In genomic region chr12:8697120-8697475, GRCh38 we compare ENCODE assay signal across 8 cellular contexts. TPM values are rescaled to one million over a fixed set of nuclear protein-coding genes. Genes with fewer than 3 reads are reported as not detected.
DNase-seq lines count a peak whose midpoint lies in the region; ATAC-seq and TF ChIP-seq lines count a peak whose summit lies in the region.

No MANE protein-coding gene starts in this region.

- peak overlapping the region; percentile 91 for H3K4me3 Mint-ChIP-seq in activated CD8-positive, alpha-beta T cell treated with anti-CD3 and anti-CD28 coated beads, Interleukin-2, amount 10 ng/mL, durations not matched to agents 7 days and 5 days

- no peaks in the 10 kb centered on the region for H3K36me3 ChIP-seq in ovary

- peak overlapping the region; percentile 81 for H3K4me3 ChIP-seq in ovary

- 0 to 1% (median 1%) methylated on average over 21 of the region's 21 CpGs for WGBS in ovary, 3 donors

- DNase-seq in Daoy (ENCODE audit: low read depth) (peak; percentile 46), M059J (ENCODE audit: low read depth) (peak; percentile 58), glomerular visceral epithelial cell (ENCODE audit: extremely low spot score) (peak; percentile 37), ovary (peak in 1 of 5 donors; percentile 57), SK-N-DZ (ENCODE audit: low spot score) (no peak), GM19238 (ENCODE audit: insufficient read length, low spot score) (no peak)
- DNase-seq in activated CD8-positive, alpha-beta T cell treated with anti-CD3 and anti-CD28 coated beads, Interleukin-2, amount 10 ng/mL, durations not matched to agents 7 days and 5 days = peak; percentile 37

- H3K27me3 Mint-ChIP-seq in activated CD8-positive, alpha-beta T cell treated with anti-CD3 and anti-CD28 coated beads, Interleukin-2, amount 10 ng/mL, durations not matched to agents 7 days and 5 days (ENCODE audit: low read depth) = peaks cover 24% of the 10 kb centered on the region

- intact Hi-C loops in ovary (cut with DNase I) = loop anchor here in 1 of 4 donors (10.0 kb wide), 1 partner anchor 1518 kb away; the partner anchor contains the start of gene GABARAPL1

- TF ChIP-seq EP300 in ovary (IDR thresholded peaks at IDR 0.05) = no peak

- peaks cover 4% of the 10 kb centered on the region for H3K36me3 Mint-ChIP-seq in activated CD8-positive, alpha-beta T cell treated with anti-CD3 and anti-CD28 coated beads, Interleukin-2, amount 10 ng/mL, durations not matched to agents 7 days and 5 days (ENCODE audit: low read depth)

- H3K4me1 ChIP-seq in ovary (ENCODE audit: insufficient read depth) = peaks cover 3% of the 10 kb centered on the region

- H3K9me3 Mint-ChIP-seq in activated CD8-positive, alpha-beta T cell treated with anti-CD3 and anti-CD28 coated beads, Interleukin-2, amount 10 ng/mL, durations not matched to agents 7 days and 5 days (ENCODE audit: insufficient read depth) = no peaks in the 10 kb centered on the region

- TF ChIP-seq POLR2A in ovary (IDR thresholded peaks at IDR 0.05) = peak; percentile 3

- no peaks in the 10 kb centered on the region for H3K27me3 ChIP-seq in ovary

- H3K9me3 ChIP-seq in ovary = no peaks in the 10 kb centered on the region

- CTCF ChIA-PET in activated CD8-positive, alpha-beta T cell treated with anti-CD3 and anti-CD28 coated beads, Interleukin-2, amount 10 ng/mL, durations not matched to agents 7 days and 5 days (lab: Charles Lee) = no interaction called here

- peaks cover 20% of the 10 kb centered on the region for H3K4me1 Mint-ChIP-seq in activated CD8-positive, alpha-beta T cell treated with anti-CD3 and anti-CD28 coated beads, Interleukin-2, amount 10 ng/mL, durations not matched to agents 7 days and 5 days (ENCODE audit: low read depth)

- peak overlapping the region; percentile 94 to 96 for H3K27ac ChIP-seq in ovary

- POLR2A ChIA-PET in activated CD8-positive, alpha-beta T cell treated with anti-CD3 and anti-CD28 coated beads, Interleukin-2, amount 10 ng/mL, durations not matched to agents 7 days and 5 days (lab: Charles Lee) = no interaction called here

- peak overlapping the region; percentile 46 for H3K27ac Mint-ChIP-seq in activated CD8-positive, alpha-beta T cell treated with anti-CD3 and anti-CD28 coated beads, Interleukin-2, amount 10 ng/mL, durations not matched to agents 7 days and 5 days

- ATAC-seq in GM21717 (IDR thresholded peaks at IDR 0.05; ENCODE audit: unreplicated experiment) = peak; percentile 29
- peak; percentile 25 for ATAC-seq in activated CD8-positive, alpha-beta T cell treated with anti-CD3 and anti-CD28 coated beads, Interleukin-2, amount 10 ng/mL, durations not matched to agents 7 days and 5 days

- no peak for TF ChIP-seq CTCF in ovary (IDR thresholded peaks at IDR 0.05)

RNA-seq across cellular contexts. Expression of gene RIMKLB, which starts 0.7 kb away (rescaled TPM):
- 21.3 and 22.3 TPM in 2 replicates for total RNA-seq in Daoy (2014; rRNA removed; shearing (Covaris generic))
- total RNA-seq in M059J (2014; rRNA removed; shearing (Covaris generic)) = 4.0 and 9.2 TPM in 2 replicates
- total RNA-seq in activated CD8-positive, alpha-beta T cell treated with anti-CD3 and anti-CD28 coated beads, Interleukin-2, amount 10 ng/mL, durations not matched to agents 7 days and 5 days = 1 to 10 TPM; 7.9 to 9.0 TPM
- total RNA-seq in ovary = 100 to 1,000 TPM in 1 of 7 donors, 10 to 100 TPM in 6; 32.3 to 118 (median 42.6) TPM
- polyA plus RNA-seq in ovary = 10 to 100 TPM; 36.0 to 50.9 TPM
- polyA plus RNA-seq in SK-N-DZ (2014; cell fraction: cytosol; rRNA removed) = 39.0 and 47.7 TPM in 2 replicates
- polyA plus RNA-seq in SK-N-DZ (2014; cell fraction: nucleus; rRNA removed) = 300 and 302 TPM in 2 replicates

RNA-seq across cellular contexts. Expression of gene MFAP5, which starts 34.5 kb away (rescaled TPM):
- total RNA-seq in Daoy (2014; rRNA removed; shearing (Covaris generic)) = 1.1 and 3.9 TPM in 2 replicates
- not detected in 2 replicates for total RNA-seq in M059J (2014; rRNA removed; shearing (Covaris generic))
- not detected for total RNA-seq in activated CD8-positive, alpha-beta T cell treated with anti-CD3 and anti-CD28 coated beads, Interleukin-2, amount 10 ng/mL, durations not matched to agents 7 days and 5 days
- 1 to 10 TPM in 2 of 7 donors, under 1 TPM in 3, not detected in 2; 0.35 to 7.5 (median 0.72) TPM for total RNA-seq in ovary
- polyA plus RNA-seq in ovary = 100 to 1,000 TPM in 1 of 2 donors, under 1 TPM in 1; 0.46 to 106 TPM
- not detected in 2 replicates for polyA plus RNA-seq in SK-N-DZ (2014; cell fraction: cytosol; rRNA removed)
- not detected in 2 replicates for polyA plus RNA-seq in SK-N-DZ (2014; cell fraction: nucleus; rRNA removed)

Comparison
In these comparisons a context has a peak if more than half of its experiments do, and no peak if none do; other contexts are left out.
1. DNase-seq: peak in Daoy (single experiment), M059J (single experiment), activated CD8-positive, alpha-beta T cell treated with anti-CD3 and anti-CD28 coated beads, Interleukin-2, amount 10 ng/mL, durations not matched to agents 7 days and 5 days (single experiment) and glomerular visceral epithelial cell (single experiment); none in SK-N-DZ (single experiment) and GM19238 (single experiment).